In genomic region chr10:100286051-100287033, GRCh38 we compare ENCODE assay signal across 8 cellular contexts. TPM values are rescaled to one million over a fixed set of nuclear protein-coding genes. Genes with fewer than 3 reads are reported as not detected.
DNase-seq lines count a peak whose midpoint lies in the region; ATAC-seq and TF ChIP-seq lines count a peak whose summit lies in the region.

Gene BLOC1S2 (minus strand): TSS chr10:100286680. CDS start chr10:100286659, 21 bp downstream.

- H3K4me1 ChIP-seq in adipocyte (ENCODE audit: control insufficient read depth, insufficient read depth, low read length) (peaks cover 32% of the 10 kb centered on the region), cardiac muscle cell (ENCODE audit: low read depth) (no peaks in the 10 kb centered on the region), trophoblast cell (ENCODE audit: control insufficient read depth in 1 of 2, insufficient read depth in 2 of 2, low read length in 2 of 2) (peaks cover 0 to 2% of the 10 kb centered on the region in 2 experiments), tibial nerve (peaks cover 0 to 50% (median 19%) of the 10 kb centered on the region in 4 donors)

- peak within 1 kb of the TSS; percentile 67 for H4K12ac ChIP-seq in trophoblast cell (ENCODE audit: low read depth, low read length)

- no peak within 1 kb of the TSS for H3K23ac ChIP-seq in trophoblast cell (ENCODE audit: low read length)

- no peak within 1 kb of the TSS for H2BK12ac ChIP-seq in trophoblast cell (ENCODE audit: low read length)

- H3K18ac ChIP-seq in trophoblast cell (ENCODE audit: low read length): peak within 1 kb of the TSS; percentile 15

- peak within 1 kb of the TSS; percentile 5 for H2BK5ac ChIP-seq in trophoblast cell (ENCODE audit: low read depth, low read length, poor library complexity)

- peak; percentile 88 for ATAC-seq in HG02610 (IDR thresholded peaks at IDR 0.05; ENCODE audit: unreplicated experiment)

- DNase-seq in GM12864 (ENCODE audit: low read depth) (peak; percentile 44), NCI-H1105 (lab: John Stamatoyannopoulos, UW) (peak; percentile 53), T follicular helper cell (ENCODE audit: low read depth) (peak; percentile 74), adipocyte (ENCODE audit: low read depth) (peak; percentile 94), cardiac muscle cell (ENCODE audit: low read depth in 1 of 2, low spot score in 1 of 2) (peak; percentile 87 to 90), trophoblast cell (peak; percentile 90 to 92), tibial nerve (ENCODE audit: low spot score in 2 of 2) (peak; percentile 59 to 69)

- TF ChIP-seq CTCF in GM12864 (IDR thresholded peaks at IDR 0.05; ENCODE audit: low read depth, low read length, missing control alignments) (no peak), cardiac muscle cell (IDR thresholded peaks at IDR 0.05; ENCODE audit: low read depth, low read length) (no peak), tibial nerve (IDR thresholded peaks at IDR 0.05) (peak in 2 of 5 experiments; percentile 32 to 51)

- H3K27ac ChIP-seq in cardiac muscle cell (peak within 1 kb of the TSS; percentile 2), trophoblast cell (ENCODE audit: low read depth, low read length) (peak within 1 kb of the TSS; percentile 65), tibial nerve (peak within 1 kb of the TSS; percentile 82 to 98 (median 94))

- H3K4me3 ChIP-seq in GM12864 (ENCODE audit: low read depth, low read length) (peak within 1 kb of the TSS; percentile 93), adipocyte (ENCODE audit: low read length) (peak within 1 kb of the TSS; percentile 88), cardiac muscle cell (peak within 1 kb of the TSS; percentile 67), trophoblast cell (ENCODE audit: low read depth, low read length) (peak within 1 kb of the TSS; percentile 88), tibial nerve (peak within 1 kb of the TSS; percentile 85 to 95 (median 92))

- H3K36me3 ChIP-seq in adipocyte (ENCODE audit: control insufficient read depth, insufficient read depth, low read length, severe bottlenecking) (peaks cover 27% of the 10 kb centered on the region), cardiac muscle cell (no peaks in the 10 kb centered on the region), trophoblast cell (ENCODE audit: control insufficient read depth in 1 of 2, insufficient read depth in 2 of 2, low read length in 2 of 2) (peaks cover 2% of the 10 kb centered on the region in 2 experiments), tibial nerve (peaks cover 0 to 12% (median 0%) of the 10 kb centered on the region in 3 donors)

- H4K91ac ChIP-seq in trophoblast cell (ENCODE audit: low read depth, low read length): peak within 1 kb of the TSS; percentile 38

- TF ChIP-seq EP300 in tibial nerve (IDR thresholded peaks at IDR 0.05): peak; percentile 67 to 94

- no CpG with 5 or more reads among the region's 63 CpGs for WGBS in trophoblast cell (ENCODE audit: extremely low coverage, insufficient coverage, insufficient read length)
- 1% methylated on average over 56 of the region's 63 CpGs for WGBS in tibial nerve, 2 donors

- peak; percentile 61 to 80 for TF ChIP-seq POLR2A in tibial nerve (IDR thresholded peaks at IDR 0.05)

- peak within 1 kb of the TSS; percentile 22 for H2BK120ac ChIP-seq in trophoblast cell (ENCODE audit: insufficient read depth, low read length, poor library complexity)

- H3K79me1 ChIP-seq in trophoblast cell (ENCODE audit: low read length): peaks cover 5% of the 10 kb centered on the region

- peak within 1 kb of the TSS; percentile 77 for H3K4me2 ChIP-seq in trophoblast cell (ENCODE audit: low read length)

- no peaks in the 10 kb centered on the region for H3K9me3 ChIP-seq in adipocyte (ENCODE audit: control insufficient read depth, low read length)
- H3K9me3 ChIP-seq in cardiac muscle cell (ENCODE audit: low read depth): no peaks in the 10 kb centered on the region
- H3K9me3 ChIP-seq in trophoblast cell (ENCODE audit: insufficient read depth, low read depth, low read length): peaks cover 2% of the 10 kb centered on the region
- H3K9me3 ChIP-seq in tibial nerve: no peaks in the 10 kb centered on the region

- H3K14ac ChIP-seq in trophoblast cell (ENCODE audit: low read length): peak within 1 kb of the TSS; percentile 23

- peak within 1 kb of the TSS; percentile 42 for H2AFZ ChIP-seq in trophoblast cell (ENCODE audit: insufficient read depth, low read length, poor library complexity)

- peak within 1 kb of the TSS; percentile 77 for H4K8ac ChIP-seq in trophoblast cell (ENCODE audit: low read depth, low read length)

- peaks cover 6% of the 10 kb centered on the region for H3K79me2 ChIP-seq in trophoblast cell (ENCODE audit: control insufficient read depth, insufficient read depth, low read length, poor library complexity)

- H3K9ac ChIP-seq in adipocyte (ENCODE audit: low read length) (peak within 1 kb of the TSS; percentile 86), trophoblast cell (ENCODE audit: low read length) (peak within 1 kb of the TSS; percentile 45)

- no peaks in the 10 kb centered on the region for H3K27me3 ChIP-seq in adipocyte (replicated peaks; ENCODE audit: control insufficient read depth, insufficient read depth, low read length)
- H3K27me3 ChIP-seq in cardiac muscle cell: peaks cover 6% of the 10 kb centered on the region
- H3K27me3 ChIP-seq in trophoblast cell (ENCODE audit: insufficient read depth, low read length): no peaks in the 10 kb centered on the region
- H3K27me3 ChIP-seq in tibial nerve: no peaks in the 10 kb centered on the region

- H3K4ac ChIP-seq in trophoblast cell (ENCODE audit: low read depth, low read length): peak within 1 kb of the TSS; percentile 43

- no peak within 1 kb of the TSS for H2AK5ac ChIP-seq in trophoblast cell (ENCODE audit: low read length)

RNA-seq across cellular contexts. Expression of gene BLOC1S2, which starts in this region (rescaled TPM):
- total RNA-seq in cardiac muscle cell (14.7 and 22.1 TPM in 2 replicates), tibial nerve (10 to 100 TPM; 15.3 to 39.0 (median 26.6) TPM)
- 32.5 and 52.0 TPM in 2 replicates for polyA plus RNA-seq in cardiac muscle cell
- 48.0 and 49.6 TPM in 2 replicates for polyA plus RNA-seq in trophoblast cell (2013)

Comparison
In these comparisons a context has a peak if more than half of its experiments do, and no peak if none do; other contexts are left out.
1. Peak in every context shown above with its lines: DNase-seq, ATAC-seq, H3K4me3 ChIP-seq and H3K27ac ChIP-seq.
2. DNase-seq: peak in every context shown above with its lines; median percentile 94 in adipocyte; 91 in trophoblast cell; 88 in cardiac muscle cell; 74 in T follicular helper cell; 64 in tibial nerve; 53 in NCI-H1105; 44 in GM12864.
3. H3K27ac ChIP-seq: peak in every context shown above with its lines; median percentile 94 in tibial nerve; 65 in trophoblast cell; 2 in cardiac muscle cell.